3 cellular contexts compared by ENCODE assay signal in the genomic region with DNA sequence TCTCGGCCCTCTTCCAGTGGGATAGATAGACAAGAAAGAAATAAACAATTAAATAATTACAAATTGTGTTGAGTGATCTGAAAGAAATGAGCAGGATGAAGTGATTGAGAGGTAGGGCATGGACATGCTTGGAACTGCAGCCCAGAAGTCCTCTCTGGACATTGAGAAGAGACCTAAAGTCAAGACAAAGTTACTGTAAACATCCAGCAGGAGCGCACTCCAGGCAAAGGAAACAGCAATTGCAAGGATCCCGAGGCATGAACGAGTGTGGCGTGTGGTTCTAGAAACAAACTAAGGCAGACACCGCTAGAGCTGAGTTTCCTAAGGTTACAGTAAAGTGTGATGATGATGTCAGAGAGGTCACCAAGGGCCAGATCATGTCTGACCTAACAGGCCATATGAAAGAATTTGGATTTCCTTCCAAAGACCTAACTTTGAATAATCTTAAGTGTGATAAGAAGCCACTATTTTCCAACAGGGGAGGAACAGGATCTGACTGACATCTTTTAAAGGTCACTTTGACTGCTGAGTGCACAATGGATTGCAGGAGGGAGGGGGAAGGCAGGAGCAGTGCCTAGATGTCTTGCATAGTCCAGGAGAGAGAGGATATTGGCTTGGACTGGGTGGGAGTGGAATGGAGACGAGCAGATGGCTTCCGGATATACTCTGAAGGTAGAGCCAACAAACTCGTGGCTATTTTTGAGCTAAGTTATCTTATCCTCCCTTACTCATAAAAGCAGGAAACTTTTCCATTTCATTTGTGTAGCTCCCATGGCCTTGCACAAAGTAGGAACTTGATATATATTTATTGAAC.
TF ChIP-seq lines count a peak whose summit lies in the region.

No MANE protein-coding gene starts in this region.

TF ChIP-seq in SK-N-SH treated with all-trans-retinoic acid at 6 μM for 48 hours, 23 proteins besides CTCF, POLR2A, EP300 and RAD21:
- TF ChIP-seq ZNF70 (CRISPR knock-in tag; IDR thresholded peaks at IDR 0.05): no peak
- TF ChIP-seq RARB (CRISPR knock-in tag; IDR thresholded peaks at IDR 0.05): no peak
- TF ChIP-seq ISL1 (CRISPR knock-in tag; IDR thresholded peaks at IDR 0.05): no peak
- no peak for TF ChIP-seq TOX (CRISPR knock-in tag; IDR thresholded peaks at IDR 0.05; ENCODE audit: borderline replicate concordance)
- TF ChIP-seq CSDC2 (CRISPR knock-in tag; IDR thresholded peaks at IDR 0.05): no peak
- TF ChIP-seq, protein P1, sequence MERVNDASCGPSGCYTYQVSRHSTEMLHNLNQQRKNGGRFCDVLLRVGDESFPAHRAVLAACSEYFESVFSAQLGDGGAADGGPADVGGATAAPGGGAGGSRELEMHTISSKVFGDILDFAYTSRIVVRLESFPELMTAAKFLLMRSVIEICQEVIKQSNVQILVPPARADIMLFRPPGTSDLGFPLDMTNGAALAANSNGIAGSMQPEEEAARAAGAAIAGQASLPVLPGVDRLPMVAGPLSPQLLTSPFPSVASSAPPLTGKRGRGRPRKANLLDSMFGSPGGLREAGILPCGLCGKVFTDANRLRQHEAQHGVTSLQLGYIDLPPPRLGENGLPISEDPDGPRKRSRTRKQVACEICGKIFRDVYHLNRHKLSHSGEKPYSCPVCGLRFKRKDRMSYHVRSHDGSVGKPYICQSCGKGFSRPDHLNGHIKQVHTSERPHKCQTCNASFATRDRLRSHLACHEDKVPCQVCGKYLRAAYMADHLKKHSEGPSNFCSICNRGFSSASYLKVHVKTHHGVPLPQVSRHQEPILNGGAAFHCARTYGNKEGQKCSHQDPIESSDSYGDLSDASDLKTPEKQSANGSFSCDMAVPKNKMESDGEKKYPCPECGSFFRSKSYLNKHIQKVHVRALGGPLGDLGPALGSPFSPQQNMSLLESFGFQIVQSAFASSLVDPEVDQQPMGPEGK (CRISPR knock-in tag; IDR thresholded peaks at IDR 0.05; ENCODE audit: borderline replicate concordance): no peak
- TF ChIP-seq ARNTL (CRISPR knock-in tag; IDR thresholded peaks at IDR 0.05; ENCODE audit: borderline replicate concordance, low read depth): no peak
- no peak for TF ChIP-seq ZC3H10 (CRISPR knock-in tag; IDR thresholded peaks at IDR 0.05)
- TF ChIP-seq TCF4 (CRISPR knock-in tag; IDR thresholded peaks at IDR 0.05; ENCODE audit: borderline replicate concordance): no peak
- TF ChIP-seq SNAI2 (CRISPR knock-in tag; IDR thresholded peaks at IDR 0.05): no peak
- TF ChIP-seq BACH2 (CRISPR knock-in tag; IDR thresholded peaks at IDR 0.05; ENCODE audit: borderline replicate concordance): no peak
- no peak for TF ChIP-seq POU6F1 (CRISPR knock-in tag; IDR thresholded peaks at IDR 0.05; ENCODE audit: borderline replicate concordance, low read depth)
TF ChIP-seq in SK-N-SH treated with all-trans-retinoic acid at 6 μM for 48 hours: peak in this region for 0.

TF ChIP-seq in SK-N-SH, 30 proteins besides CTCF, POLR2A, EP300 and RAD21:
- TF ChIP-seq FOSL2 (IDR thresholded peaks at IDR 0.05; ENCODE audit: borderline replicate concordance, low read depth): no peak
- TF ChIP-seq, protein P2, sequence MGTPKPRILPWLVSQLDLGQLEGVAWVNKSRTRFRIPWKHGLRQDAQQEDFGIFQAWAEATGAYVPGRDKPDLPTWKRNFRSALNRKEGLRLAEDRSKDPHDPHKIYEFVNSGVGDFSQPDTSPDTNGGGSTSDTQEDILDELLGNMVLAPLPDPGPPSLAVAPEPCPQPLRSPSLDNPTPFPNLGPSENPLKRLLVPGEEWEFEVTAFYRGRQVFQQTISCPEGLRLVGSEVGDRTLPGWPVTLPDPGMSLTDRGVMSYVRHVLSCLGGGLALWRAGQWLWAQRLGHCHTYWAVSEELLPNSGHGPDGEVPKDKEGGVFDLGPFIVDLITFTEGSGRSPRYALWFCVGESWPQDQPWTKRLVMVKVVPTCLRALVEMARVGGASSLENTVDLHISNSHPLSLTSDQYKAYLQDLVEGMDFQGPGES (IDR thresholded peaks at IDR 0.05; ENCODE audit: low read depth, low read length): no peak
- no peak for TF ChIP-seq NRF1 (IDR thresholded peaks at IDR 0.05; ENCODE audit: low read depth, low read length)
- no peak for TF ChIP-seq FOXM1 (IDR thresholded peaks at IDR 0.05; ENCODE audit: low read depth)
- no peak for TF ChIP-seq JUND (IDR thresholded peaks at IDR 0.05)
- TF ChIP-seq NFIC (IDR thresholded peaks at IDR 0.05; ENCODE audit: borderline replicate concordance): no peak
- no peak for TF ChIP-seq MAX (IDR thresholded peaks at IDR 0.05; ENCODE audit: low read depth)
- TF ChIP-seq TCF12 (IDR thresholded peaks at IDR 0.05): no peak
- no peak for TF ChIP-seq FOXJ3 (CRISPR knock-in tag; IDR thresholded peaks at IDR 0.05)
- TF ChIP-seq USF2 (IDR thresholded peaks at IDR 0.05; ENCODE audit: borderline replicate concordance, low read depth, low read length): no peak
- no peak for TF ChIP-seq MEF2A (IDR thresholded peaks at IDR 0.05; ENCODE audit: borderline replicate concordance, low read depth)
- TF ChIP-seq RCOR1 (IDR thresholded peaks at IDR 0.05; ENCODE audit: low read length): no peak
- TF ChIP-seq RFX5 (IDR thresholded peaks at IDR 0.05; ENCODE audit: low read length): no peak
- TF ChIP-seq CHD2 (IDR thresholded peaks at IDR 0.05; ENCODE audit: low read length, partially characterized antibody): no peak

TF ChIP-seq in HepG2, 621 proteins besides CTCF, POLR2A, EP300 and RAD21:
- TF ChIP-seq MXI1 (IDR thresholded peaks at IDR 0.05; ENCODE audit: borderline replicate concordance, low read depth, low read length) (no peak), ZMAT3 (CRISPR knock-in tag; conservative IDR thresholded peaks at IDR 0.05) (no peak), CERS6 (CRISPR knock-in tag; IDR thresholded peaks at IDR 0.05) (no peak), NONO (IDR thresholded peaks at IDR 0.05) (no peak), NONO (CRISPR knock-in tag; conservative IDR thresholded peaks at IDR 0.05) (no peak), BATF2 (CRISPR knock-in tag; IDR thresholded peaks at IDR 0.05) (no peak), HOXA3 (CRISPR knock-in tag; IDR thresholded peaks at IDR 0.05) (no peak)
